ENCODE assay signal across 8 cellular contexts in the genomic region with DNA sequence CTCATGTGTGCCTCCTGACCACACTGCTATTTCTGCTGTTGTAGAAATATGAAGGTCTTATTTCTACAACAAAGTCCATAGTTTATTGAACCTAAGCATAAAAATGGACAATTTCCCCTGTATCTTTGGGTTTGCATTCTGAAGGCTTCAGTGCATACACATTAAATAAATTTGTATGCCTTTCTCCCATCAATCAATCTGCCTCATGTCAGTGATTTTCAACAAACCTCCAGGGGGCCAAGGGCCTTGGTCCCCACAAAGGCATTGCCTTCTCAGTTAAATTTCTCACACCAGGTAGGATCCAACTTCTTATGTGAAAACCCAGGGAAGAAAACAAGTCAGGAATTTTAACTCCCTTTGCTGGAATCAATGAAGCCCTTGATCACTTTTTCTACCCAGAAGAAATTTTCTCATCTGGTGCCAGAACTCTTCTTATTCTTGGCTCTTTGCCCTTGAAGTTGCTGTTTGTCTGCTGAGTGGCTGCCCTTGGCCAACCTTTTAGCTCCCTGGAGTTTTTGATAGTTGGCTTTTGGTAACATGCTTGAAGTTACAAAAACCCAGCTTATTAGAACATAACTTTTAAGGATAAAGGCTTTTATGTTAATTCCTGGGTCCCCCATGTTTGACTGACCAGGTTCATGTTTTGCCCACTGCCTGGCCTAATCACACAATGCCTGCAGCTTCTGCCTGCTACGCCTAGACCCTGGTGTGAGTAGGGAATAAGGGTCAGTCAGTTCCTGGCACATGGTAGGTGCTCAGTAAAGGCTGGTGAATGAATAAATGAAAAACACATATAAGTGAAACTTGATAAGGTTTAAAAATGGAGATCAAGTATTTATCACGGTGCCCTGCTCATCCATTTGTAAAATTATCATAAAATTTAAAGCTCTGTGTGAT. TPM values are rescaled to one million over a fixed set of nuclear protein-coding genes. Genes with fewer than 3 reads are reported as not detected.
DNase-seq lines count a peak whose midpoint lies in the region; ATAC-seq and TF ChIP-seq lines count a peak whose summit lies in the region.
"Had no signal": no experiment of that assay in that cellular context is flagged by ENCODE, and none has a peak within 500 bp of the region (broad histone marks: within the 10 kb centered on the region; RNA-seq: fewer than 3 reads in every experiment).

No MANE protein-coding gene starts in this region.

- no peaks in the 10 kb centered on the region for H3K9me3 ChIP-seq in smooth muscle cell (replicated peaks; ENCODE audit: low read depth)

- TF ChIP-seq CTCF in WTC11 (IDR thresholded peaks at IDR 0.05) = no peak
- no peak for TF ChIP-seq CTCF in smooth muscle cell (IDR thresholded peaks at IDR 0.05; ENCODE audit: borderline replicate concordance, insufficient read depth, poor library complexity, severe bottlenecking)

- H3F3A ChIP-seq in smooth muscle cell (ENCODE audit: low read depth) = no peaks in the 10 kb centered on the region

- no peaks in the 10 kb centered on the region for H3K36me3 ChIP-seq in smooth muscle cell (ENCODE audit: low read depth)

- H3K27ac Mint-ChIP-seq in WTC11 = peak overlapping the region; percentile 38; the same call in 1 of the 2 replicates

- H3K4me1 ChIP-seq in smooth muscle cell (ENCODE audit: low read depth) = no peaks in the 10 kb centered on the region

- no peak overlapping the region for H3K27ac ChIP-seq in smooth muscle cell (ENCODE audit: low read depth)
- H3K27ac ChIP-seq: HL-60 had no signal

- in situ Hi-C loops in G401 (cut with HindIII; ENCODE audit: low sequenced_read_pairs) = no loop called here

- no peak overlapping the region for H2AFZ ChIP-seq in smooth muscle cell (ENCODE audit: low read depth)

- H3K9ac ChIP-seq in smooth muscle cell (ENCODE audit: low read depth) = no peak overlapping the region

- no peaks in the 10 kb centered on the region for H3K79me2 ChIP-seq in smooth muscle cell (ENCODE audit: low read depth)

- H3K36me3 Mint-ChIP-seq in WTC11 = no peaks in the 10 kb centered on the region

- H4K20me1 ChIP-seq in smooth muscle cell (ENCODE audit: low read depth) = no peaks in the 10 kb centered on the region

- WGBS in smooth muscle cell (ENCODE audit: low lambda C conversion rate) = 83% methylated on average over 2 of the region's 2 CpGs

- H3K4me2 ChIP-seq in smooth muscle cell = no peak overlapping the region

- peaks cover 9% of the 10 kb centered on the region for H3K4me1 Mint-ChIP-seq in WTC11

- H3K4me3 Mint-ChIP-seq in WTC11 = no peak overlapping the region

- no peak for ATAC-seq in WTC11

- no peaks in the 10 kb centered on the region for H3K27me3 Mint-ChIP-seq in WTC11 (ENCODE audit: low read depth)

- H3K9me3 Mint-ChIP-seq in WTC11 = no peaks in the 10 kb centered on the region

- POLR2A ChIA-PET in HEK293T (lab: Yijun Ruan, JAX) = no interaction called here
- POLR2A ChIA-PET in WTC11 (lab: Charles Lee) = no interaction called here

- H3K4me3 ChIP-seq in skeletal muscle cell (ENCODE audit: low read depth, low read length) (no peak overlapping the region), smooth muscle cell (no peak overlapping the region)

- no peaks in the 10 kb centered on the region for H3K27me3 ChIP-seq in smooth muscle cell (ENCODE audit: low read depth)

- CTCF ChIA-PET in HEK293T (lab: Yijun Ruan, JAX) (interaction anchor here (0.6 to 2.6 kb wide), 10 partner anchors 16 to 287 kb away, joined by 3 to 29 read pairs (median 4); no protein-coding TSS in a partner anchor), WTC11 (lab: Charles Lee) (interaction anchor here (0.5 to 3.0 kb wide), 10 partner anchors 28 to 257 kb away, joined by 3 to 62 read pairs (median 4); no protein-coding TSS in a partner anchor)

- DNase-seq in HEK293T (ENCODE audit: extremely low spot score) (no peak), WTC11 (ENCODE audit: low spot score) (no peak), foreskin melanocyte (peak; percentile 33), skeletal muscle cell (ENCODE audit: low read depth) (peak; percentile 72), G401 (ENCODE audit: low spot score) (no peak), smooth muscle cell (lab: John Stamatoyannopoulos, UW; ENCODE audit: unreplicated experiment) (no peak), NCI-H187 (lab: John Stamatoyannopoulos, UW) (no peak)

TF ChIP-seq in HEK293T, 16 proteins besides CTCF, POLR2A, EP300 and RAD21:
- TF ChIP-seq CTBP1 (IDR thresholded peaks at IDR 0.05; ENCODE audit: borderline replicate concordance) (no peak), ZNF384 (IDR thresholded peaks at IDR 0.05) (no peak), FOXM1 (IDR thresholded peaks at IDR 0.05; ENCODE audit: borderline replicate concordance) (no peak), LEF1 (IDR thresholded peaks at IDR 0.05; ENCODE audit: borderline replicate concordance) (no peak), ARNT (IDR thresholded peaks at IDR 0.05) (no peak)
- TF ChIP-seq, protein P1, sequence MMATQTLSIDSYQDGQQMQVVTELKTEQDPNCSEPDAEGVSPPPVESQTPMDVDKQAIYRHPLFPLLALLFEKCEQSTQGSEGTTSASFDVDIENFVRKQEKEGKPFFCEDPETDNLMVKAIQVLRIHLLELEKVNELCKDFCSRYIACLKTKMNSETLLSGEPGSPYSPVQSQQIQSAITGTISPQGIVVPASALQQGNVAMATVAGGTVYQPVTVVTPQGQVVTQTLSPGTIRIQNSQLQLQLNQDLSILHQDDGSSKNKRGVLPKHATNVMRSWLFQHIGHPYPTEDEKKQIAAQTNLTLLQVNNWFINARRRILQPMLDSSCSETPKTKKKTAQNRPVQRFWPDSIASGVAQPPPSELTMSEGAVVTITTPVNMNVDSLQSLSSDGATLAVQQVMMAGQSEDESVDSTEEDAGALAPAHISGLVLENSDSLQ (IDR thresholded peaks at IDR 0.05) = peak; percentile 76

TF ChIP-seq in WTC11, 78 proteins besides CTCF, POLR2A, EP300 and RAD21 (continues in another document):
- TF ChIP-seq FOXJ3 (CRISPR knock-in tag; IDR thresholded peaks at IDR 0.05; ENCODE audit: borderline replicate concordance) (no peak), ZNF317 (CRISPR knock-in tag; IDR thresholded peaks at IDR 0.05; ENCODE audit: borderline replicate concordance, low read depth) (no peak), ZBTB21 (CRISPR knock-in tag; IDR thresholded peaks at IDR 0.05; ENCODE audit: borderline replicate concordance) (no peak), ZNF671 (CRISPR knock-in tag; IDR thresholded peaks at IDR 0.05) (no peak), TEAD4 (CRISPR knock-in tag; IDR thresholded peaks at IDR 0.05) (no peak), CREB1 (CRISPR knock-in tag; IDR thresholded peaks at IDR 0.05) (no peak), CBFB (CRISPR knock-in tag; IDR thresholded peaks at IDR 0.05; ENCODE audit: low read depth) (no peak), SMAD4 (CRISPR knock-in tag; IDR thresholded peaks at IDR 0.05) (no peak), JAZF1 (CRISPR knock-in tag; IDR thresholded peaks at IDR 0.05) (no peak)
- TF ChIP-seq, protein P2, sequence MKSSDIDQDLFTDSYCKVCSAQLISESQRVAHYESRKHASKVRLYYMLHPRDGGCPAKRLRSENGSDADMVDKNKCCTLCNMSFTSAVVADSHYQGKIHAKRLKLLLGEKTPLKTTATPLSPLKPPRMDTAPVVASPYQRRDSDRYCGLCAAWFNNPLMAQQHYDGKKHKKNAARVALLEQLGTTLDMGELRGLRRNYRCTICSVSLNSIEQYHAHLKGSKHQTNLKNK (CRISPR knock-in tag; IDR thresholded peaks at IDR 0.05) = no peak
- TF ChIP-seq, protein P3, sequence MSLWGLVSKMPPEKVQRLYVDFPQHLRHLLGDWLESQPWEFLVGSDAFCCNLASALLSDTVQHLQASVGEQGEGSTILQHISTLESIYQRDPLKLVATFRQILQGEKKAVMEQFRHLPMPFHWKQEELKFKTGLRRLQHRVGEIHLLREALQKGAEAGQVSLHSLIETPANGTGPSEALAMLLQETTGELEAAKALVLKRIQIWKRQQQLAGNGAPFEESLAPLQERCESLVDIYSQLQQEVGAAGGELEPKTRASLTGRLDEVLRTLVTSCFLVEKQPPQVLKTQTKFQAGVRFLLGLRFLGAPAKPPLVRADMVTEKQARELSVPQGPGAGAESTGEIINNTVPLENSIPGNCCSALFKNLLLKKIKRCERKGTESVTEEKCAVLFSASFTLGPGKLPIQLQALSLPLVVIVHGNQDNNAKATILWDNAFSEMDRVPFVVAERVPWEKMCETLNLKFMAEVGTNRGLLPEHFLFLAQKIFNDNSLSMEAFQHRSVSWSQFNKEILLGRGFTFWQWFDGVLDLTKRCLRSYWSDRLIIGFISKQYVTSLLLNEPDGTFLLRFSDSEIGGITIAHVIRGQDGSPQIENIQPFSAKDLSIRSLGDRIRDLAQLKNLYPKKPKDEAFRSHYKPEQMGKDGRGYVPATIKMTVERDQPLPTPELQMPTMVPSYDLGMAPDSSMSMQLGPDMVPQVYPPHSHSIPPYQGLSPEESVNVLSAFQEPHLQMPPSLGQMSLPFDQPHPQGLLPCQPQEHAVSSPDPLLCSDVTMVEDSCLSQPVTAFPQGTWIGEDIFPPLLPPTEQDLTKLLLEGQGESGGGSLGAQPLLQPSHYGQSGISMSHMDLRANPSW (CRISPR knock-in tag; conservative IDR thresholded peaks at IDR 0.05; ENCODE audit: low read depth) = no peak
- TF ChIP-seq, protein P4, sequence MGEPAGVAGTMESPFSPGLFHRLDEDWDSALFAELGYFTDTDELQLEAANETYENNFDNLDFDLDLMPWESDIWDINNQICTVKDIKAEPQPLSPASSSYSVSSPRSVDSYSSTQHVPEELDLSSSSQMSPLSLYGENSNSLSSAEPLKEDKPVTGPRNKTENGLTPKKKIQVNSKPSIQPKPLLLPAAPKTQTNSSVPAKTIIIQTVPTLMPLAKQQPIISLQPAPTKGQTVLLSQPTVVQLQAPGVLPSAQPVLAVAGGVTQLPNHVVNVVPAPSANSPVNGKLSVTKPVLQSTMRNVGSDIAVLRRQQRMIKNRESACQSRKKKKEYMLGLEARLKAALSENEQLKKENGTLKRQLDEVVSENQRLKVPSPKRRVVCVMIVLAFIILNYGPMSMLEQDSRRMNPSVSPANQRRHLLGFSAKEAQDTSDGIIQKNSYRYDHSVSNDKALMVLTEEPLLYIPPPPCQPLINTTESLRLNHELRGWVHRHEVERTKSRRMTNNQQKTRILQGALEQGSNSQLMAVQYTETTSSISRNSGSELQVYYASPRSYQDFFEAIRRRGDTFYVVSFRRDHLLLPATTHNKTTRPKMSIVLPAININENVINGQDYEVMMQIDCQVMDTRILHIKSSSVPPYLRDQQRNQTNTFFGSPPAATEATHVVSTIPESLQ (CRISPR knock-in tag; IDR thresholded peaks at IDR 0.05) = no peak

RNA-seq across cellular contexts. Expression of a gene that starts 37.0 kb away (rescaled TPM):
- total RNA-seq in WTC11 (2021) (4.1 to 6.6 TPM (median 4.4 TPM) in 3 replicates), smooth muscle cell (3.3 and 3.9 TPM in 2 replicates)
- total RNA-seq in G401 (2014; rRNA removed; shearing (Covaris generic)) = 1.4 and 3.2 TPM in 2 replicates
- polyA plus RNA-seq in smooth muscle cell = 3.7 TPM in 2 replicates

Comparison
In these comparisons a context has a peak if more than half of its experiments do, and no peak if none do; other contexts are left out.
1. DNase-seq: peak in foreskin melanocyte (single experiment) and skeletal muscle cell (single experiment); none in HEK293T (single experiment), WTC11 (single experiment), G401 (single experiment), smooth muscle cell (single experiment) and NCI-H187 (0 of 2).